Comparison of ENCODE assay signal across 32 cellular contexts in genomic region chr12:26727482-26728204, GRCh38.
A peak's percentile ranks its signal among the peaks of the same experiment; 100 is the strongest.
DNase-seq lines count a peak whose midpoint lies in the region; ATAC-seq and TF ChIP-seq lines count a peak whose summit lies in the region.
"Had no signal": no experiment of that assay in that cellular context is flagged by ENCODE, and none has a peak within 500 bp of the region (broad histone marks: within the 10 kb centered on the region; RNA-seq: fewer than 3 reads in every experiment).

No MANE protein-coding gene starts in this region.

- no peak for DNase-seq in activated CD8-positive, alpha-beta T cell treated with anti-CD3 and anti-CD28 coated beads for 36 hours
- no peak for DNase-seq in activated CD8-positive, alpha-beta T cell treated with anti-CD3 and anti-CD28 coated beads, Interleukin-2, amount 10 ng/mL, durations not matched to agents 7 days and 5 days
- no peak for DNase-seq in activated B cell treated with CpG ODN at 0.5 μM for 24 hours
- no peak for DNase-seq in esophagus squamous epithelium (lab: John Stamatoyannopoulos, UW)
- DNase-seq in DMS79 treated with DMSO at 0.1 percent for 48 hours (lab: John Stamatoyannopoulos, UW): no peak
- DNase-seq in GF-D8 (lab: John Stamatoyannopoulos, UW): no peak
- DNase-seq: activated CD4-positive, alpha-beta T cell treated with anti-CD3 and anti-CD28 coated beads for 4 hours; activated CD8-positive, alpha-beta memory T cell treated with anti-CD3 and anti-CD28 coated beads for 24 hours; activated gamma-delta T cell; activated T-cell treated with anti-CD3 and anti-CD28 coated beads for 4 hours; COR-L47; DMS79; foreskin keratinocyte; GDM1; head of caudate nucleus; Kasumi-1; left ventricle myocardium superior; NCI-H1436; NCI-H2081 treated with DMSO at 0.1 percent for 48 hours; NCI-H345; occipital lobe; Peyer's patch; SIG-M5 had no signal

- H3K27me3 ChIP-seq in esophagus squamous epithelium: no peaks in the 10 kb centered on the region
- H3K27me3 ChIP-seq: esophagus muscularis mucosa, foreskin keratinocyte, Peyer's patch had no signal

- peaks cover 8 to 85% (median 21%) of the 10 kb centered on the region in 3 donors for H3K4me1 ChIP-seq in esophagus squamous epithelium
- H3K4me1 ChIP-seq: Peyer's patch had no signal

- H3K9me3 ChIP-seq in esophagus squamous epithelium: no peaks in the 10 kb centered on the region
- H3K9me3 ChIP-seq: esophagus muscularis mucosa, HAP-1, Peyer's patch had no signal

- peak overlapping the region; percentile 1 for H3K4me3 Mint-ChIP-seq in activated CD8-positive, alpha-beta T cell treated with anti-CD3 and anti-CD28 coated beads for 36 hours
- H3K4me3 Mint-ChIP-seq in activated CD8-positive, alpha-beta T cell treated with anti-CD3 and anti-CD28 coated beads, Interleukin-2, amount 10 ng/mL, durations not matched to agents 7 days and 5 days: no peak overlapping the region
- H3K4me3 Mint-ChIP-seq in activated B cell treated with CpG ODN at 0.5 μM for 24 hours: no peak overlapping the region
- peak overlapping the region; percentile 10 for H3K4me3 Mint-ChIP-seq in stimulated activated memory B cell treated with anti-CD40 and anti-IgM and Interleukin-4, amounts not matched to agents 10 μg/mL and 1 μg/mL and 100 μg/mL, for 72 hours
- H3K4me3 Mint-ChIP-seq: central memory CD8-positive, alpha-beta T cell; dendritic cell treated with granulocyte-macrophage colony-stimulating factor and Interleukin-4, amounts not matched to agents 40 ng/mL and 50 ng/mL, for 4 days; mesothelial cell of epicardium had no signal

- peak overlapping the region; percentile 76 for H3K27ac Mint-ChIP-seq in activated CD8-positive, alpha-beta T cell treated with anti-CD3 and anti-CD28 coated beads for 36 hours
- H3K27ac Mint-ChIP-seq in activated CD8-positive, alpha-beta T cell treated with anti-CD3 and anti-CD28 coated beads, Interleukin-2, amount 10 ng/mL, durations not matched to agents 7 days and 5 days: no peak overlapping the region
- peak overlapping the region; percentile 54 for H3K27ac Mint-ChIP-seq in activated B cell treated with CpG ODN at 0.5 μM for 24 hours
- peak overlapping the region; percentile 78 for H3K27ac Mint-ChIP-seq in stimulated activated memory B cell treated with anti-CD40 and anti-IgM and Interleukin-4, amounts not matched to agents 10 μg/mL and 1 μg/mL and 100 μg/mL, for 72 hours
- H3K27ac Mint-ChIP-seq: dendritic cell treated with granulocyte-macrophage colony-stimulating factor and Interleukin-4, amounts not matched to agents 40 ng/mL and 50 ng/mL, for 4 days; mesothelial cell of epicardium had no signal

- 90 to 94% methylated on average over 10 to 13 of the region's 13 CpGs for WGBS in esophagus squamous epithelium, 2 donors

- POLR2A ChIA-PET in activated CD8-positive, alpha-beta T cell treated with anti-CD3 and anti-CD28 coated beads for 36 hours (lab: Charles Lee): interaction anchor here (1.7 kb wide), 1 partner anchor 104 kb away, joined by 5 read pairs; no protein-coding TSS in a partner anchor
- POLR2A ChIA-PET in activated CD8-positive, alpha-beta T cell treated with anti-CD3 and anti-CD28 coated beads, Interleukin-2, amount 10 ng/mL, durations not matched to agents 7 days and 5 days (lab: Charles Lee): interaction anchor here (0.6 kb wide), 1 partner anchor 10 kb away, joined by 3 read pairs; no protein-coding TSS in a partner anchor
- POLR2A ChIA-PET in activated B cell treated with CpG ODN at 0.5 μM for 24 hours (lab: Charles Lee): interaction anchor here (0.8 to 2.9 kb wide), 5 partner anchors 9 to 605 kb away, joined by 3 to 11 read pairs (median 5); partner anchors contain the start of gene ITPR2

- CTCF ChIA-PET in activated CD8-positive, alpha-beta T cell treated with anti-CD3 and anti-CD28 coated beads for 36 hours (lab: Charles Lee): no interaction called here
- CTCF ChIA-PET in activated CD8-positive, alpha-beta T cell treated with anti-CD3 and anti-CD28 coated beads, Interleukin-2, amount 10 ng/mL, durations not matched to agents 7 days and 5 days (lab: Charles Lee): interaction anchor here (1.5 to 1.6 kb wide), 2 partner anchors 9 to 26 kb away, joined by 3 to 6 read pairs; no protein-coding TSS in a partner anchor
- CTCF ChIA-PET in activated B cell treated with CpG ODN at 0.5 μM for 24 hours (lab: Charles Lee): interaction anchor here (0.6 kb wide), 1 partner anchor 21 kb away, joined by 3 read pairs; no protein-coding TSS in a partner anchor

- intact Hi-C loops in activated CD8-positive, alpha-beta T cell treated with anti-CD3 and anti-CD28 coated beads for 36 hours (cut with micrococcal nuclease): loop anchor here (2.0 kb wide), 1 partner anchor 21 kb away; no protein-coding TSS in a partner anchor
- intact Hi-C loops in activated B cell treated with CpG ODN at 0.5 μM for 24 hours (cut with micrococcal nuclease): loop anchor here (5.0 kb wide), 1 partner anchor 160 kb away; no protein-coding TSS in a partner anchor
- intact Hi-C loops in esophagus squamous epithelium (cut with DNase I): no loop called here

- ATAC-seq in activated CD8-positive, alpha-beta T cell treated with anti-CD3 and anti-CD28 coated beads for 36 hours: peak; percentile 8
- ATAC-seq in activated CD8-positive, alpha-beta T cell treated with anti-CD3 and anti-CD28 coated beads, Interleukin-2, amount 10 ng/mL, durations not matched to agents 7 days and 5 days: no peak
- ATAC-seq in activated B cell treated with CpG ODN at 0.5 μM for 24 hours (ENCODE audit: low read depth) (no peak), HG02885 (IDR thresholded peaks at IDR 0.05; ENCODE audit: poor library complexity, unreplicated experiment) (no peak)
- peak; percentile 1 for ATAC-seq in stimulated activated memory B cell treated with anti-CD40 and anti-IgM and Interleukin-4, amounts not matched to agents 10 μg/mL and 1 μg/mL and 100 μg/mL, for 72 hours
- ATAC-seq: foreskin keratinocyte had no signal

- TF ChIP-seq POLR2A in esophagus squamous epithelium (IDR thresholded peaks at IDR 0.05): no peak

- H3K36me3 Mint-ChIP-seq in activated CD8-positive, alpha-beta T cell treated with anti-CD3 and anti-CD28 coated beads for 36 hours (ENCODE audit: low read depth): peaks cover 34% of the 10 kb centered on the region
- no peaks in the 10 kb centered on the region for H3K36me3 Mint-ChIP-seq in activated CD8-positive, alpha-beta T cell treated with anti-CD3 and anti-CD28 coated beads, Interleukin-2, amount 10 ng/mL, durations not matched to agents 7 days and 5 days (ENCODE audit: low read depth)
- peaks cover 19% of the 10 kb centered on the region for H3K36me3 Mint-ChIP-seq in activated B cell treated with CpG ODN at 0.5 μM for 24 hours (ENCODE audit: low read depth)
- H3K36me3 Mint-ChIP-seq in stimulated activated memory B cell treated with anti-CD40 and anti-IgM and Interleukin-4, amounts not matched to agents 10 μg/mL and 1 μg/mL and 100 μg/mL, for 72 hours: peaks cover 21% of the 10 kb centered on the region
- H3K36me3 Mint-ChIP-seq: mesothelial cell of epicardium had no signal

- peaks cover 69% of the 10 kb centered on the region for H3K4me1 Mint-ChIP-seq in activated CD8-positive, alpha-beta T cell treated with anti-CD3 and anti-CD28 coated beads for 36 hours (ENCODE audit: low read depth)
- H3K4me1 Mint-ChIP-seq in activated CD8-positive, alpha-beta T cell treated with anti-CD3 and anti-CD28 coated beads, Interleukin-2, amount 10 ng/mL, durations not matched to agents 7 days and 5 days (ENCODE audit: low read depth): peaks cover 29% of the 10 kb centered on the region
- peaks cover 51% of the 10 kb centered on the region for H3K4me1 Mint-ChIP-seq in activated B cell treated with CpG ODN at 0.5 μM for 24 hours
- peaks cover 58% of the 10 kb centered on the region for H3K4me1 Mint-ChIP-seq in stimulated activated memory B cell treated with anti-CD40 and anti-IgM and Interleukin-4, amounts not matched to agents 10 μg/mL and 1 μg/mL and 100 μg/mL, for 72 hours

- no peaks in the 10 kb centered on the region for H3K36me3 ChIP-seq in esophagus squamous epithelium
- H3K36me3 ChIP-seq: esophagus muscularis mucosa, HAP-1, Peyer's patch had no signal

- no peaks in the 10 kb centered on the region for H3K27me3 Mint-ChIP-seq in activated CD8-positive, alpha-beta T cell treated with anti-CD3 and anti-CD28 coated beads for 36 hours
- H3K27me3 Mint-ChIP-seq in activated CD8-positive, alpha-beta T cell treated with anti-CD3 and anti-CD28 coated beads, Interleukin-2, amount 10 ng/mL, durations not matched to agents 7 days and 5 days (ENCODE audit: low read depth): no peaks in the 10 kb centered on the region
- H3K27me3 Mint-ChIP-seq in activated B cell treated with CpG ODN at 0.5 μM for 24 hours: no peaks in the 10 kb centered on the region
- no peaks in the 10 kb centered on the region for H3K27me3 Mint-ChIP-seq in stimulated activated memory B cell treated with anti-CD40 and anti-IgM and Interleukin-4, amounts not matched to agents 10 μg/mL and 1 μg/mL and 100 μg/mL, for 72 hours
- H3K27me3 Mint-ChIP-seq: central memory CD8-positive, alpha-beta T cell had no signal

- H3K9me3 Mint-ChIP-seq in activated CD8-positive, alpha-beta T cell treated with anti-CD3 and anti-CD28 coated beads for 36 hours: no peaks in the 10 kb centered on the region
- no peaks in the 10 kb centered on the region for H3K9me3 Mint-ChIP-seq in activated CD8-positive, alpha-beta T cell treated with anti-CD3 and anti-CD28 coated beads, Interleukin-2, amount 10 ng/mL, durations not matched to agents 7 days and 5 days (ENCODE audit: insufficient read depth)
- no peaks in the 10 kb centered on the region for H3K9me3 Mint-ChIP-seq in activated B cell treated with CpG ODN at 0.5 μM for 24 hours
- H3K9me3 Mint-ChIP-seq in stimulated activated memory B cell treated with anti-CD40 and anti-IgM and Interleukin-4, amounts not matched to agents 10 μg/mL and 1 μg/mL and 100 μg/mL, for 72 hours: no peaks in the 10 kb centered on the region
- H3K9me3 Mint-ChIP-seq: central memory CD8-positive, alpha-beta T cell; dendritic cell treated with granulocyte-macrophage colony-stimulating factor and Interleukin-4, amounts not matched to agents 40 ng/mL and 50 ng/mL, for 4 days had no signal

- TF ChIP-seq CTCF in activated CD8-positive, alpha-beta T cell treated with anti-CD3 and anti-CD28 coated beads for 36 hours (IDR thresholded peaks at IDR 0.05): no peak
- TF ChIP-seq CTCF in activated B cell treated with CpG ODN at 0.5 μM for 24 hours (IDR thresholded peaks at IDR 0.05) (no peak), esophagus squamous epithelium (IDR thresholded peaks at IDR 0.05) (no peak)

- peak overlapping the region in 3 of 4 donors; percentile 32 to 71 (median 47) for H3K27ac ChIP-seq in esophagus squamous epithelium
- H3K27ac ChIP-seq: 22Rv1, C4-2B, esophagus muscularis mucosa, foreskin keratinocyte, Peyer's patch had no signal

- H3K4me3 ChIP-seq in esophagus squamous epithelium: no peak overlapping the region
- H3K4me3 ChIP-seq: esophagus muscularis mucosa, HAP-1, Peyer's patch had no signal

Comparison
In these comparisons a context has a peak if more than half of its experiments do, and no peak if none do; other contexts are left out.
1. ATAC-seq: peak in activated CD8-positive, alpha-beta T cell treated with anti-CD3 and anti-CD28 coated beads for 36 hours (single experiment) and stimulated activated memory B cell treated with anti-CD40 and anti-IgM and Interleukin-4, amounts not matched to agents 10 μg/mL and 1 μg/mL and 100 μg/mL, for 72 hours (single experiment); none in activated CD8-positive, alpha-beta T cell treated with anti-CD3 and anti-CD28 coated beads, Interleukin-2, amount 10 ng/mL, durations not matched to agents 7 days and 5 days (single experiment), activated B cell treated with CpG ODN at 0.5 μM for 24 hours (single experiment) and HG02885 (single experiment).
2. H3K4me3 Mint-ChIP-seq: peak in activated CD8-positive, alpha-beta T cell treated with anti-CD3 and anti-CD28 coated beads for 36 hours (single experiment) and stimulated activated memory B cell treated with anti-CD40 and anti-IgM and Interleukin-4, amounts not matched to agents 10 μg/mL and 1 μg/mL and 100 μg/mL, for 72 hours (single experiment); none in activated CD8-positive, alpha-beta T cell treated with anti-CD3 and anti-CD28 coated beads, Interleukin-2, amount 10 ng/mL, durations not matched to agents 7 days and 5 days (single experiment) and activated B cell treated with CpG ODN at 0.5 μM for 24 hours (single experiment).